12 cellular contexts compared by ENCODE assay signal in genomic region chr5:10762776-10763500, GRCh38. TPM values are rescaled to one million over a fixed set of nuclear protein-coding genes. Genes with fewer than 3 reads are reported as not detected.
A peak's percentile ranks its signal among the peaks of the same experiment; 100 is the strongest.
DNase-seq lines count a peak whose midpoint lies in the region; ATAC-seq and TF ChIP-seq lines count a peak whose summit lies in the region.
"Had no signal": no experiment of that assay in that cellular context is flagged by ENCODE, and none has a peak within 500 bp of the region (broad histone marks: within the 10 kb centered on the region; RNA-seq: fewer than 3 reads in every experiment).

No MANE protein-coding gene starts in this region.

- no peak for DNase-seq in activated naive CD4-positive, alpha-beta T cell treated with anti-CD3 and anti-CD28 coated beads, Interleukin-2, amount 10 ng/mL, durations not matched to agents 7 days and 5 days
- no peak for DNase-seq in activated naive CD4-positive, alpha-beta T cell treated with anti-CD3 and anti-CD28 coated beads, Interleukin-2, amount 50 U/mL, for 16 hours
- DNase-seq in WTC11 (ENCODE audit: low spot score) (no peak), left lobe of liver (ENCODE audit: low spot score) (peak; percentile 55), thyroid gland (no peak), amniotic stem cell (lab: John Stamatoyannopoulos, UW) (no peak)
- no peak for DNase-seq in activated CD4-positive, alpha-beta T cell treated with anti-CD3 and anti-CD28 coated beads for 48 hours
- DNase-seq: NCI-H187; stimulated activated CD4-positive, alpha-beta T cell treated with anti-CD3 and anti-CD28 coated beads, Interleukin-15, amount 100 ng/mL, for 24 hours had no signal

- H3K27me3 ChIP-seq in thyroid gland: no peaks in the 10 kb centered on the region

- no peaks in the 10 kb centered on the region for H3K36me3 ChIP-seq in thyroid gland

- H3K9me3 ChIP-seq in thyroid gland: no peaks in the 10 kb centered on the region

- H3K36me3 Mint-ChIP-seq in activated naive CD4-positive, alpha-beta T cell treated with anti-CD3 and anti-CD28 coated beads, Interleukin-2, amount 10 ng/mL, durations not matched to agents 7 days and 5 days: peaks cover 11% of the 10 kb centered on the region
- no peaks in the 10 kb centered on the region for H3K36me3 Mint-ChIP-seq in WTC11

- TF ChIP-seq CTCF in WTC11 (IDR thresholded peaks at IDR 0.05) (no peak), thyroid gland (IDR thresholded peaks at IDR 0.05) (peak in 1 of 6 experiments; percentile 6)

- no peak for TF ChIP-seq POLR2A in thyroid gland (IDR thresholded peaks at IDR 0.05)

- no peaks in the 10 kb centered on the region for H3K9me3 Mint-ChIP-seq in activated naive CD4-positive, alpha-beta T cell treated with anti-CD3 and anti-CD28 coated beads, Interleukin-2, amount 10 ng/mL, durations not matched to agents 7 days and 5 days
- peaks cover 3% of the 10 kb centered on the region; the same call in 1 of the 2 replicates for H3K9me3 Mint-ChIP-seq in WTC11
- H3K9me3 Mint-ChIP-seq: endodermal cell had no signal

- POLR2A ChIA-PET in WTC11 (lab: Charles Lee): no interaction called here

- H3K4me3 Mint-ChIP-seq in activated naive CD4-positive, alpha-beta T cell treated with anti-CD3 and anti-CD28 coated beads, Interleukin-2, amount 10 ng/mL, durations not matched to agents 7 days and 5 days: peak overlapping the region; percentile 95
- H3K4me3 Mint-ChIP-seq in WTC11: peak overlapping the region; percentile 77

- intact Hi-C loops in thyroid gland (cut with DNase I): no loop called here

- 63 to 68% methylated on average over 10 of the region's 10 CpGs for WGBS in thyroid gland, 2 donors

- peaks cover 30 to 38% of the 10 kb centered on the region in 2 donors for H3K4me1 ChIP-seq in thyroid gland

- H3K27ac Mint-ChIP-seq in activated naive CD4-positive, alpha-beta T cell treated with anti-CD3 and anti-CD28 coated beads, Interleukin-2, amount 10 ng/mL, durations not matched to agents 7 days and 5 days: peak overlapping the region; percentile 34
- no peak overlapping the region for H3K27ac Mint-ChIP-seq in WTC11

- H3K27ac ChIP-seq in thyroid gland: peak overlapping the region; percentile 99 to 100 (median 99)

- CTCF ChIA-PET in activated naive CD4-positive, alpha-beta T cell treated with anti-CD3 and anti-CD28 coated beads, Interleukin-2, amount 10 ng/mL, durations not matched to agents 7 days and 5 days (lab: Charles Lee): no interaction called here
- CTCF ChIA-PET in WTC11 (lab: Charles Lee): interaction anchor here (1.2 kb wide), 1 partner anchor 12 kb away, joined by 3 read pairs; no protein-coding TSS in a partner anchor

- no peak overlapping the region for H3K4me3 ChIP-seq in thyroid gland (replicated peaks in 1 of 3)

- H3K27me3 Mint-ChIP-seq in activated naive CD4-positive, alpha-beta T cell treated with anti-CD3 and anti-CD28 coated beads, Interleukin-2, amount 10 ng/mL, durations not matched to agents 7 days and 5 days: peaks cover 10% of the 10 kb centered on the region
- peaks cover 31% of the 10 kb centered on the region for H3K27me3 Mint-ChIP-seq in WTC11 (ENCODE audit: low read depth)

- ATAC-seq in WTC11 (no peak), left lobe of liver (peak; percentile 13), HG02870 (IDR thresholded peaks at IDR 0.05; ENCODE audit: unreplicated experiment) (no peak)
- ATAC-seq: GM12878 had no signal

- H3K4me1 Mint-ChIP-seq in activated naive CD4-positive, alpha-beta T cell treated with anti-CD3 and anti-CD28 coated beads, Interleukin-2, amount 10 ng/mL, durations not matched to agents 7 days and 5 days: peaks cover 38% of the 10 kb centered on the region
- peaks cover 24% of the 10 kb centered on the region for H3K4me1 Mint-ChIP-seq in WTC11

TF ChIP-seq in WTC11, 78 proteins besides CTCF, POLR2A, EP300 and RAD21:
- no peak for TF ChIP-seq ZNF138 (CRISPR knock-in tag; conservative IDR thresholded peaks at IDR 0.05)
- TF ChIP-seq SP1 (CRISPR knock-in tag; conservative IDR thresholded peaks at IDR 0.05): no peak
- TF ChIP-seq PRDM15 (CRISPR knock-in tag; IDR thresholded peaks at IDR 0.05): no peak
- TF ChIP-seq ERG (CRISPR knock-in tag; IDR thresholded peaks at IDR 0.05): no peak

RNA-seq across cellular contexts. Expression of gene DAP, which starts 1.9 kb away (rescaled TPM):
- total RNA-seq in WTC11 (2021): 46.7 to 47.7 TPM (median 47.5 TPM) in 3 replicates
- 129 TPM for total RNA-seq in left lobe of liver
- total RNA-seq in thyroid gland: 100 to 1,000 TPM in 3 of 4 donors, 10 to 100 TPM in 1; 66.1 to 130 (median 106) TPM
